In genomic region chr17:82974136-82974952, GRCh38 we compare ENCODE assay signal across 1 cellular context.
TF ChIP-seq lines count a peak whose summit lies in the region.

No MANE protein-coding gene starts in this region.

TF ChIP-seq in SK-N-SH, 30 proteins besides CTCF, POLR2A, EP300 and RAD21 (continued from another document):
- TF ChIP-seq REST (IDR thresholded peaks at IDR 0.05; ENCODE audit: low read depth, low read length) (no peak), USF2 (IDR thresholded peaks at IDR 0.05; ENCODE audit: borderline replicate concordance, low read depth, low read length) (no peak), MEF2A (IDR thresholded peaks at IDR 0.05; ENCODE audit: borderline replicate concordance, low read depth) (no peak), NRF1 (IDR thresholded peaks at IDR 0.05; ENCODE audit: low read depth, low read length) (no peak), SIN3A (IDR thresholded peaks at IDR 0.05; ENCODE audit: borderline replicate concordance, low read depth, low read length) (no peak), FOXM1 (IDR thresholded peaks at IDR 0.05; ENCODE audit: low read depth) (no peak)
